In genomic region chr5:133562554-133562953, GRCh38 we compare ENCODE assay signal across 25 cellular contexts.
"Had no signal": no experiment of that assay in that cellular context is flagged by ENCODE, and none has a peak within 500 bp of the region (broad histone marks: within the 10 kb centered on the region; RNA-seq: fewer than 3 reads in every experiment).

No MANE protein-coding gene starts in this region.

- ATAC-seq: activated CD4-positive, CD25-positive, alpha-beta regulatory T cell treated with anti-CD3 and anti-CD28 coated beads, Interleukin-2, amount 50 U/mL, for 24 hours; activated CD8-positive, alpha-beta memory T cell treated with anti-CD3 and anti-CD28 coated beads, Interleukin-2, amount 10 ng/mL, durations not matched to agents 7 days and 5 days; activated CD8-positive, alpha-beta T cell treated with anti-CD3 and anti-CD28 coated beads for 36 hours; activated naive CD8-positive, alpha-beta T cell treated with anti-CD3 and anti-CD28 coated beads, Interleukin-2, amount 50 U/mL, for 24 hours; T-helper 17 cell had no signal

- DNase-seq: activated B cell treated with CpG ODN at 0.5 μM for 24 hours; activated CD4-positive, alpha-beta T cell treated with anti-CD3 and anti-CD28 coated beads for 48 hours; activated CD4-positive, alpha-beta T cell treated with anti-CD3 and anti-CD28 coated beads, Interleukin-2, amount 50 U/mL, for 1 hour; activated CD4-positive, alpha-beta T cell treated with anti-CD3 and anti-CD28 coated beads, Interleukin-2, amount 50 U/mL, for 48 hours; activated CD8-positive, alpha-beta memory T cell treated with anti-CD3 and anti-CD28 coated beads, Interleukin-2, amount 10 ng/mL, durations not matched to agents 7 days and 5 days; activated CD8-positive, alpha-beta memory T cell treated with anti-CD3 and anti-CD28 coated beads, Interleukin-2, amount 50 U/mL, for 4 hours; activated CD8-positive, alpha-beta T cell treated with anti-CD3 and anti-CD28 coated beads for 36 hours; activated effector memory CD4-positive, alpha-beta T cell treated with anti-CD3 and anti-CD28 coated beads, Interleukin-2, amount 50 U/mL, for 16 hours; activated naive CD4-positive, alpha-beta T cell treated with anti-CD3 and anti-CD28 coated beads for 36 hours; activated naive CD8-positive, alpha-beta T cell treated with anti-CD3 and anti-CD28 coated beads for 36 hours; activated naive CD8-positive, alpha-beta T cell treated with anti-CD3 and anti-CD28 coated beads, Interleukin-2, amount 50 U/mL, for 24 hours; activated T-cell treated with anti-CD3 and anti-CD28 coated beads, Interleukin-2, amount 50 U/mL, for 1 hour; activated T-cell treated with anti-CD3 and anti-CD28 coated beads, Interleukin-2, amount 50 U/mL, for 48 hours; adrenal gland; amygdala; central memory CD4-positive, alpha-beta T cell; cerebellar nuclear complex; colonic mucosa; effector CD8-positive, alpha-beta T cell; foreskin fibroblast; T-helper 1 cell; T-helper 17 cell; T1000; WERI-Rb-1 had no signal
